In genomic region chr1:236144446-236145150, GRCh38 we compare ENCODE assay signal across 8 cellular contexts. TPM values are rescaled to one million over a fixed set of nuclear protein-coding genes. Genes with fewer than 3 reads are reported as not detected.
DNase-seq lines count a peak whose midpoint lies in the region; ATAC-seq, FAIRE-seq and TF ChIP-seq lines count a peak whose summit lies in the region.

No MANE protein-coding gene starts in this region.

- intact Hi-C loops in dendritic cell treated with granulocyte-macrophage colony-stimulating factor and Interleukin-4, amounts not matched to agents 40 ng/mL and 50 ng/mL, for 4 days (cut with micrococcal nuclease), result loop anchor here (5.0 kb wide), 1 partner anchor 63 kb away; no protein-coding TSS in a partner anchor

- DNase-seq in GM12892 (ENCODE audit: insufficient read length) (no peak), retina (peak; percentile 62), foreskin melanocyte (no peak), NCI-H69 (lab: John Stamatoyannopoulos, UW) (no peak), NCI-H446 (lab: John Stamatoyannopoulos, UW) (no peak)

- peak; percentile 70 for FAIRE-seq in GM12892 (lab: Jason Lieb, UNC)

- peaks cover 68% of the 10 kb centered on the region for H3K4me1 Mint-ChIP-seq in dendritic cell treated with granulocyte-macrophage colony-stimulating factor and Interleukin-4, amounts not matched to agents 40 ng/mL and 50 ng/mL, for 4 days (ENCODE audit: low read depth)

- peaks cover 20% of the 10 kb centered on the region for H3K27me3 Mint-ChIP-seq in dendritic cell treated with granulocyte-macrophage colony-stimulating factor and Interleukin-4, amounts not matched to agents 40 ng/mL and 50 ng/mL, for 4 days

- TF ChIP-seq POLR2A in GM12892 (IDR thresholded peaks at IDR 0.05; ENCODE audit: low read depth, low read length), result no peak

- peak overlapping the region; percentile 93 for H3K27ac Mint-ChIP-seq in dendritic cell treated with granulocyte-macrophage colony-stimulating factor and Interleukin-4, amounts not matched to agents 40 ng/mL and 50 ng/mL, for 4 days

- peaks cover 76% of the 10 kb centered on the region for H3K36me3 Mint-ChIP-seq in dendritic cell treated with granulocyte-macrophage colony-stimulating factor and Interleukin-4, amounts not matched to agents 40 ng/mL and 50 ng/mL, for 4 days (ENCODE audit: low read depth)

- H3K9me3 Mint-ChIP-seq in dendritic cell treated with granulocyte-macrophage colony-stimulating factor and Interleukin-4, amounts not matched to agents 40 ng/mL and 50 ng/mL, for 4 days, result no peaks in the 10 kb centered on the region

- ATAC-seq in HG03460 (IDR thresholded peaks at IDR 0.05; ENCODE audit: unreplicated experiment) (peak; percentile 27), HG02973 (IDR thresholded peaks at IDR 0.05; ENCODE audit: unreplicated experiment) (no peak)

- H3K4me3 Mint-ChIP-seq in dendritic cell treated with granulocyte-macrophage colony-stimulating factor and Interleukin-4, amounts not matched to agents 40 ng/mL and 50 ng/mL, for 4 days, result peak overlapping the region; percentile 97

RNA-seq across cellular contexts. Expression of gene GPR137B, which starts 2.3 kb away (rescaled TPM):
- 19.5 TPM for polyA plus RNA-seq in GM12892 (2012; ENCODE audit: missing spikeins)
